ENCODE assay signal across 8 cellular contexts in the genomic region with DNA sequence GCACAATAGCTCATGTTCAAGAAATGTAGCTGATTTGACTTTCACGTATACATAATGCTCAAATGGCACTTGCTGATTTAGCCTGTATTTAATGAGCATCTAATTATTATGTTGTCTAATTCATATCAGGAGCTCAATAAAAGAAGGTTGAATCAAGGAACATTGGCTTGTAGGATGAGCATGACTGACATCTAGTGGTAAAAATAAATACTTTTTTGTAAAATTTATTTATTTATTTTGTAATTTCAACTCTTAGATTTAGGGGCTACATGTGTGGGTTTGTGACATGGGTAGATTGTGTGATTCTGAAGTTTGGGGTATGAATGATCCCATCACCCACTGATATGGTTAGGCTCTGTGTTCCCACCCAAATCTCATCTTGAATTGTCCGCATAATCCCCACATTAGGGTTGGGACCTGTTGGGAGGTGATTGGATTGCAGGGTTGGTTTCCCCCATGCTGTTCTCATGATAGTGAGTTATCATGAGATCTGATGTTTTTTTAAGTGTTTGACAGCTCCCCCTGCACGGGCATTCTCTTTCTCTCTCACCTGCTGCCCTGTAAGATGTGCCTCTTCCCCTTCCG. TPM values are rescaled to one million over a fixed set of nuclear protein-coding genes. Genes with fewer than 3 reads are reported as not detected.
DNase-seq lines count a peak whose midpoint lies in the region; ATAC-seq and TF ChIP-seq lines count a peak whose summit lies in the region.

No MANE protein-coding gene starts in this region.

- no peak overlapping the region for H3K27ac ChIP-seq in Karpas-422 (ENCODE audit: low read length)
- H3K27ac ChIP-seq in ascending aorta: no peak overlapping the region
- no peak overlapping the region for H3K27ac ChIP-seq in lower lobe of right lung
- no peak overlapping the region for H3K27ac ChIP-seq in gastroesophageal sphincter

- H3K9me3 ChIP-seq in Karpas-422 (ENCODE audit: low read length) (no peaks in the 10 kb centered on the region), ascending aorta (no peaks in the 10 kb centered on the region), lower lobe of right lung (no peaks in the 10 kb centered on the region), gastroesophageal sphincter (no peaks in the 10 kb centered on the region)

- no peak for TF ChIP-seq EP300 in gastroesophageal sphincter (IDR thresholded peaks at IDR 0.05)

- H3K36me3 ChIP-seq in Karpas-422 (ENCODE audit: insufficient read depth, low read length) (no peaks in the 10 kb centered on the region), ascending aorta (no peaks in the 10 kb centered on the region), lower lobe of right lung (no peaks in the 10 kb centered on the region), gastroesophageal sphincter (no peaks in the 10 kb centered on the region)

- no peak overlapping the region for H3K4me2 ChIP-seq in Karpas-422 (ENCODE audit: low read depth, low read length, poor library complexity, severe bottlenecking)

- ATAC-seq in lower lobe of right lung (no peak), HG03342 (IDR thresholded peaks at IDR 0.05; ENCODE audit: unreplicated experiment) (no peak), gastroesophageal sphincter (no peak), HG03135 (IDR thresholded peaks at IDR 0.05; ENCODE audit: unreplicated experiment) (no peak)

- H3K4me3 ChIP-seq in Karpas-422 (ENCODE audit: low read length): no peak overlapping the region
- H3K4me3 ChIP-seq in ascending aorta: no peak overlapping the region
- H3K4me3 ChIP-seq in lower lobe of right lung: no peak overlapping the region
- H3K4me3 ChIP-seq in gastroesophageal sphincter: no peak overlapping the region

- TF ChIP-seq CTCF in ascending aorta (IDR thresholded peaks at IDR 0.05): peak in 2 of 3 experiments; percentile 32 to 34
- peak; percentile 27 for TF ChIP-seq CTCF in lower lobe of right lung (IDR thresholded peaks at IDR 0.05)
- TF ChIP-seq CTCF in gastroesophageal sphincter (IDR thresholded peaks at IDR 0.05): peak in 1 of 4 experiments; percentile 39

- no peak overlapping the region for H3K9ac ChIP-seq in Karpas-422 (ENCODE audit: low read length)

- intact Hi-C loops in ascending aorta (cut with DNase I) (no loop called here), lower lobe of right lung (cut with DNase I) (no loop called here)
- intact Hi-C loops in activated CD4-positive, alpha-beta T cell treated with anti-CD3 and anti-CD28 coated beads, Interleukin-2, amount 10 ng/mL, durations not matched to agents 24 days and 14 days (cut with micrococcal nuclease): loop anchor here (2.0 kb wide), 1 partner anchor 767 kb away; no protein-coding TSS in a partner anchor

- no peaks in the 10 kb centered on the region for H3K4me1 Mint-ChIP-seq in activated CD4-positive, alpha-beta T cell treated with anti-CD3 and anti-CD28 coated beads, Interleukin-2, amount 10 ng/mL, durations not matched to agents 24 days and 14 days

- H4K20me1 ChIP-seq in Karpas-422 (ENCODE audit: insufficient read depth, low read depth, low read length): no peaks in the 10 kb centered on the region

- 52% methylated on average over 3 to 4 of the region's 4 CpGs for WGBS in gastroesophageal sphincter (ENCODE audit: low coverage in 1 of 2), 2 donors

- H3K9me3 Mint-ChIP-seq in activated CD4-positive, alpha-beta T cell treated with anti-CD3 and anti-CD28 coated beads, Interleukin-2, amount 10 ng/mL, durations not matched to agents 24 days and 14 days: no peaks in the 10 kb centered on the region

- no peaks in the 10 kb centered on the region for H3K36me3 Mint-ChIP-seq in activated CD4-positive, alpha-beta T cell treated with anti-CD3 and anti-CD28 coated beads, Interleukin-2, amount 10 ng/mL, durations not matched to agents 24 days and 14 days (ENCODE audit: low read depth)

- DNase-seq in DMS53 treated with DMSO at 0.1 percent for 48 hours (lab: John Stamatoyannopoulos, UW; ENCODE audit: unreplicated experiment) (peak; percentile 11), Karpas-422 (peak; percentile 69), ascending aorta (ENCODE audit: low spot score in 2 of 2) (no peak), lower lobe of right lung (no peak)
- no peak for DNase-seq in activated CD4-positive, alpha-beta T cell treated with anti-CD3 and anti-CD28 coated beads, Interleukin-2, amount 10 ng/mL, durations not matched to agents 24 days and 14 days

- H3K27me3 Mint-ChIP-seq in activated CD4-positive, alpha-beta T cell treated with anti-CD3 and anti-CD28 coated beads, Interleukin-2, amount 10 ng/mL, durations not matched to agents 24 days and 14 days: peaks cover 3% of the 10 kb centered on the region

- no peak for TF ChIP-seq POLR2A in gastroesophageal sphincter (IDR thresholded peaks at IDR 0.05)

- no peaks in the 10 kb centered on the region for H3K79me2 ChIP-seq in Karpas-422 (ENCODE audit: low read length)

- H3K4me1 ChIP-seq in Karpas-422 (ENCODE audit: low read length) (no peaks in the 10 kb centered on the region), ascending aorta (no peaks in the 10 kb centered on the region), lower lobe of right lung (no peaks in the 10 kb centered on the region), gastroesophageal sphincter (no peaks in the 10 kb centered on the region)

- no peak overlapping the region for H3K27ac Mint-ChIP-seq in activated CD4-positive, alpha-beta T cell treated with anti-CD3 and anti-CD28 coated beads, Interleukin-2, amount 10 ng/mL, durations not matched to agents 24 days and 14 days

- H3K27me3 ChIP-seq in Karpas-422 (ENCODE audit: low read length): no peaks in the 10 kb centered on the region
- H3K27me3 ChIP-seq in ascending aorta: no peaks in the 10 kb centered on the region
- no peaks in the 10 kb centered on the region for H3K27me3 ChIP-seq in lower lobe of right lung (ENCODE audit: low read depth)
- H3K27me3 ChIP-seq in gastroesophageal sphincter: no peaks in the 10 kb centered on the region

- H3K4me3 Mint-ChIP-seq in activated CD4-positive, alpha-beta T cell treated with anti-CD3 and anti-CD28 coated beads, Interleukin-2, amount 10 ng/mL, durations not matched to agents 24 days and 14 days: no peak overlapping the region

- H3K9me2 ChIP-seq in Karpas-422 (replicated peaks; ENCODE audit: insufficient read depth, low read length): no peaks in the 10 kb centered on the region

- H2AFZ ChIP-seq in Karpas-422 (ENCODE audit: low read length): no peak overlapping the region

RNA-seq across cellular contexts. Expression of a gene that starts 1.7 kb away (rescaled TPM):
- total RNA-seq in Karpas-422 (2014; rRNA removed; shearing (Covaris generic); ENCODE audit: low replicate concordance): not detected in 2 replicates
- not detected for total RNA-seq in ascending aorta
- not detected for total RNA-seq in lower lobe of right lung
- not detected in 2 replicates for total RNA-seq in activated CD4-positive, alpha-beta T cell treated with anti-CD3 and anti-CD28 coated beads, Interleukin-2, amount 10 ng/mL, durations not matched to agents 24 days and 14 days
- total RNA-seq in gastroesophageal sphincter: not detected

RNA-seq across cellular contexts. Expression of a gene that starts 10.9 kb away (rescaled TPM):
- not detected in 2 replicates for total RNA-seq in Karpas-422 (2014; rRNA removed; shearing (Covaris generic); ENCODE audit: low replicate concordance)
- total RNA-seq in ascending aorta: not detected
- not detected for total RNA-seq in lower lobe of right lung
- not detected in 2 replicates for total RNA-seq in activated CD4-positive, alpha-beta T cell treated with anti-CD3 and anti-CD28 coated beads, Interleukin-2, amount 10 ng/mL, durations not matched to agents 24 days and 14 days
- total RNA-seq in gastroesophageal sphincter: not detected

RNA-seq across cellular contexts. Expression of a gene that starts 33.8 kb away (rescaled TPM):
- total RNA-seq in Karpas-422 (2014; rRNA removed; shearing (Covaris generic); ENCODE audit: low replicate concordance): not detected in 2 replicates
- not detected for total RNA-seq in ascending aorta
- total RNA-seq in lower lobe of right lung: not detected
- total RNA-seq in activated CD4-positive, alpha-beta T cell treated with anti-CD3 and anti-CD28 coated beads, Interleukin-2, amount 10 ng/mL, durations not matched to agents 24 days and 14 days: not detected in 2 replicates
- total RNA-seq in gastroesophageal sphincter: not detected

RNA-seq across cellular contexts. Expression of a gene that starts 49.6 kb away (rescaled TPM):
- not detected in 2 replicates for total RNA-seq in Karpas-422 (2014; rRNA removed; shearing (Covaris generic); ENCODE audit: low replicate concordance)
- total RNA-seq in ascending aorta (not detected), lower lobe of right lung (not detected), gastroesophageal sphincter (not detected)
- total RNA-seq in activated CD4-positive, alpha-beta T cell treated with anti-CD3 and anti-CD28 coated beads, Interleukin-2, amount 10 ng/mL, durations not matched to agents 24 days and 14 days: not detected in 2 replicates

RNA-seq across cellular contexts. Expression of a gene that starts 50.7 kb away (rescaled TPM):
- not detected in 2 replicates for total RNA-seq in Karpas-422 (2014; rRNA removed; shearing (Covaris generic); ENCODE audit: low replicate concordance)
- total RNA-seq in ascending aorta: not detected
- total RNA-seq in lower lobe of right lung: not detected
- total RNA-seq in activated CD4-positive, alpha-beta T cell treated with anti-CD3 and anti-CD28 coated beads, Interleukin-2, amount 10 ng/mL, durations not matched to agents 24 days and 14 days: not detected in 2 replicates
- not detected for total RNA-seq in gastroesophageal sphincter

Comparison
In these comparisons a context has a peak if more than half of its experiments do, and no peak if none do; other contexts are left out.
1. DNase-seq: peak in DMS53 treated with DMSO at 0.1 percent for 48 hours (single experiment) and Karpas-422 (single experiment); none in ascending aorta (0 of 2), lower lobe of right lung (single experiment) and activated CD4-positive, alpha-beta T cell treated with anti-CD3 and anti-CD28 coated beads, Interleukin-2, amount 10 ng/mL, durations not matched to agents 24 days and 14 days (single experiment).